14 cellular contexts compared by ENCODE assay signal in genomic region chr1:77350012-77350411, GRCh38.
DNase-seq lines count a peak whose midpoint lies in the region; ATAC-seq and TF ChIP-seq lines count a peak whose summit lies in the region.
"Had no signal": no experiment of that assay in that cellular context is flagged by ENCODE, and none has a peak within 500 bp of the region (broad histone marks: within the 10 kb centered on the region; RNA-seq: fewer than 3 reads in every experiment).

No MANE protein-coding gene starts in this region.

- H3K4ac ChIP-seq in mesenchymal stem cell (ENCODE audit: low read depth in 1 of 2, low read length in 2 of 2) = no peak overlapping the region

- WGBS in mesenchymal stem cell = 63% methylated on average over 2 of the region's 2 CpGs

- H2BK120ac ChIP-seq in mesenchymal stem cell (ENCODE audit: low read depth, low read length) = no peak overlapping the region

- H3K4me1 ChIP-seq in mesenchymal stem cell (ENCODE audit: control insufficient read depth, insufficient read depth, low read depth, low read length) = no peaks in the 10 kb centered on the region
- H3K4me1 ChIP-seq in SJCRH30 = no peaks in the 10 kb centered on the region
- H3K4me1 ChIP-seq: BLaER1 had no signal

- no peak overlapping the region for H3K9ac ChIP-seq in mesenchymal stem cell (ENCODE audit: low read length)
- H3K9ac ChIP-seq: BLaER1 had no signal

- H3K18ac ChIP-seq in mesenchymal stem cell (ENCODE audit: low read depth in 1 of 2, low read length in 2 of 2) = no peak overlapping the region

- H3K27me3 ChIP-seq in mesenchymal stem cell (ENCODE audit: control insufficient read depth in 1 of 2, insufficient read depth in 1 of 2, low read length in 2 of 2) (no peaks in the 10 kb centered on the region), SJCRH30 (no peaks in the 10 kb centered on the region)
- H3K27me3 ChIP-seq: BLaER1 had no signal

- peak overlapping the region; percentile 73 for H2BK15ac ChIP-seq in mesenchymal stem cell (ENCODE audit: low read depth, poor library complexity, severe bottlenecking)

- DNase-seq in AG10803 (ENCODE audit: low read depth) = peak; percentile 23
- peak; percentile 22 for DNase-seq in GF-D8 (lab: John Stamatoyannopoulos, UW)
- DNase-seq in mesenchymal stem cell = no peak
- DNase-seq in HPDE6-E6E7 (ENCODE audit: extremely low spot score) = no peak
- no peak for DNase-seq in SJCRH30
- DNase-seq: CD8-positive, alpha-beta memory T cell; EL; Karpas-422; NCI-H2029; NCI-H510A treated with DMSO at 0.1 percent for 48 hours; SIG-M5 had no signal

- H3K9me3 ChIP-seq in mesenchymal stem cell (ENCODE audit: control insufficient read depth, low read length) (no peaks in the 10 kb centered on the region), SJCRH30 (replicated peaks) (no peaks in the 10 kb centered on the region)
- H3K9me3 ChIP-seq: BLaER1 had no signal

- H3K36me3 ChIP-seq in mesenchymal stem cell (ENCODE audit: control insufficient read depth in 1 of 2, insufficient read depth in 2 of 2, low read depth in 1 of 2, low read length in 2 of 2) (peaks cover 0 to 5% of the 10 kb centered on the region in 2 experiments), SJCRH30 (0 out of 2 replicates have a peak, but pooled peaks cover 2% of the 10 kb centered on the region)
- H3K36me3 ChIP-seq: BLaER1 had no signal

- H3K4me3 ChIP-seq in AG10803 (ENCODE audit: low read length) (no peak overlapping the region), mesenchymal stem cell (ENCODE audit: insufficient read depth in 1 of 2, low read depth in 1 of 2, low read length in 2 of 2) (no peak overlapping the region), SJCRH30 (no peak overlapping the region)
- H3K4me3 ChIP-seq: BLaER1 had no signal

- no peak overlapping the region for H2AFZ ChIP-seq in mesenchymal stem cell (ENCODE audit: low read depth, low read length)

- TF ChIP-seq CTCF in AG10803 (conservative IDR thresholded peaks at IDR 0.05; ENCODE audit: low read length) = no peak

- no peak overlapping the region for H2AK5ac ChIP-seq in mesenchymal stem cell (ENCODE audit: low read length, severe bottlenecking)

- H2BK12ac ChIP-seq in mesenchymal stem cell (ENCODE audit: low read length in 2 of 2) = peak overlapping the region in 1 of 2 experiments; percentile 18

- H3K79me1 ChIP-seq in mesenchymal stem cell (replicated peaks; ENCODE audit: low read length, poor library complexity, severe bottlenecking) = peaks cover 9% of the 10 kb centered on the region

- H3K4me2 ChIP-seq in mesenchymal stem cell (ENCODE audit: low read length, poor library complexity, severe bottlenecking) = no peak overlapping the region
- H3K4me2 ChIP-seq: BLaER1 had no signal

- H4K91ac ChIP-seq in mesenchymal stem cell (ENCODE audit: low read length) = no peak overlapping the region

- no peak overlapping the region for H2BK5ac ChIP-seq in mesenchymal stem cell (ENCODE audit: low read depth, low read length, poor library complexity, severe bottlenecking)

- H4K8ac ChIP-seq in mesenchymal stem cell (ENCODE audit: low read length) = peak overlapping the region; percentile 62

- H3K14ac ChIP-seq in mesenchymal stem cell (ENCODE audit: low read length in 2 of 2) = no peak overlapping the region

- H3K27ac ChIP-seq in angular gyrus (ENCODE audit: low read depth, low read length) (peak overlapping the region; percentile 0), mesenchymal stem cell (ENCODE audit: low read length, poor library complexity, severe bottlenecking) (no peak overlapping the region), SJCRH30 (no peak overlapping the region)
- H3K27ac ChIP-seq: BLaER1 had no signal

- no peak for ATAC-seq in GM19452 (IDR thresholded peaks at IDR 0.05; ENCODE audit: unreplicated experiment)

- no peak overlapping the region for H3K23ac ChIP-seq in mesenchymal stem cell (ENCODE audit: low read length in 2 of 2)

Comparison
In these comparisons a context has a peak if more than half of its experiments do, and no peak if none do; other contexts are left out.
1. DNase-seq: peak in AG10803 (single experiment) and GF-D8 (single experiment); none in mesenchymal stem cell (single experiment), HPDE6-E6E7 (single experiment) and SJCRH30 (0 of 2).